Comparison of ENCODE assay signal across 35 cellular contexts in the genomic region with DNA sequence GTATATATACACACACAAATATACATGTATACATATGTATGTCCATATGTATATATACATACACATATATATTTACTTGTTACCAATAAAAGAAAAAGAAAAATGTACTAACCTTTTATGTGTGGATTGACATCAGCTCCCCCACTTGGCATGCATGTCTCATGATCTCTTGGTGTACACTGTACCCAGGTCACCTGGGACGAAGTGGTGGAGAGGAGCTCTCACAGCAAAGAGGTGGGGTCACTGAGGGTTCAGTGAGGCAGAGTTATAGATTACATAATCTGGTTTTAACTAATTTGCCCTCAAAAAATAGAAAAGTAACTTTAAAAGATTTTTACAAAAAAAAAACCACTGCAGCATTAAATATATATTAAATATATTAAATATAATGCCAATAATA.
"Had no signal": no experiment of that assay in that cellular context is flagged by ENCODE, and none has a peak within 500 bp of the region (broad histone marks: within the 10 kb centered on the region; RNA-seq: fewer than 3 reads in every experiment).

No MANE protein-coding gene starts in this region.

- H3K36me3 ChIP-seq: MG63 had no signal

- H3K27me3 ChIP-seq: MG63 had no signal

- H3K4me3 ChIP-seq: MG63 had no signal

- H3K27ac ChIP-seq: KMS-11 had no signal

- DNase-seq: Karpas-422, Kasumi-1, KG1, MG63, MM.1S, MV-4-11, NCI-H1048, NCI-H1092, NCI-H1092 treated with DMSO at 0.1 percent for 48 hours, NCI-H1105, NCI-H1105 treated with DMSO at 0.1 percent for 48 hours, NCI-H1417, NCI-H1417 treated with DMSO at 0.1 percent for 48 hours, NCI-H1436, NCI-H1436 treated with DMSO at 0.1 percent for 48 hours, NCI-H146, NCI-H1694, NCI-H1694 treated with DMSO at 0.1 percent for 48 hours, NCI-H187, NCI-H187 treated with DMSO at 0.1 percent for 48 hours, NCI-H1930, NCI-H2029, NCI-H2029 treated with DMSO at 0.1 percent for 48 hours, NCI-H2081, NCI-H2081 treated with DMSO at 0.1 percent for 48 hours, NCI-H2107, NCI-H2171, NCI-H2171 treated with DMSO at 0.1 percent for 48 hours, NCI-H2227 treated with DMSO at 0.1 percent for 48 hours, NCI-H226, NCI-H345, NCI-H446, NCI-H446 treated with DMSO at 0.1 percent for 48 hours, NCI-H510A had no signal
